ENCODE assay signal across 10 cellular contexts in the genomic region with DNA sequence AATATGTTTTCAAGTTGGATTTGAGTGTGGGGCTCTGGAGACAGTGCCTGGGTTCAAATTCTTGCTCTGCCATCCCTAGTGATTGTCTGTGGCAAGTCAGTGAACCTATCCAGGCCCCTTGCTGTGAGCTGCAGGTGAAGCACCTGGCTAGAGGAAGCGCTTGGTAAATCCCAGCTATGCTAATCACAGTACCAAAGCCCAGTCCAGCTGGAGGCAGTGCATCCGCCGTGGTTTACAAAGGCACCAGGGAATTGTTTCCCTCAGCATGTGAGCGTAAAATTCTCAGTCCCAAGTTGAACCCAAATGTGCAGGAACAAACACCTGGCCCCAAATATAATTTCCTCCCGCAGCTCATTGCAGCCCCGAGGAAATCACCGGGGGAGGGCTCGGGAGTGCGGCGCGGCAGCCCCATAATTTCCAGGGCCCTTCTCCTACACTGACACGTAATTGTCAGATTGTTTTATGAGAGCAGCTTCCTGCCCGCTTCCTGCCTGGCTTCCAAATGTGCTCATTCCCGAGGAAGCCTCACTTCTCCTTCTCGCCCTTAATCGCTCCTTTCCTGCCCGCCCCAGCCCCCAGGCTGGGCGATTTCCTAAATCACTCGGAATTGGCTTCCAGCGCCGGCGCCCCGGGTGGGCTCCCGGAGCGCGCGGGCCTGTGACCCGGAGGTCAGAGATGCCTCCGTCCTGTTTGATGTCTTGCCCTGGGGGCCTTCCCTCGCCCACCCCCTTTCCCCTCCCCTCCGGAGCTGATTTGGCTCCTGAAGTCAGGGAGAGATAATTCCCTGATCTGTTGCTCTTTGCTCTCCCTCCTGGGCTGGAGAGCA.
DNase-seq lines count a peak whose midpoint lies in the region; ATAC-seq, FAIRE-seq and TF ChIP-seq lines count a peak whose summit lies in the region.
"Had no signal": no experiment of that assay in that cellular context is flagged by ENCODE, and none has a peak within 500 bp of the region (broad histone marks: within the 10 kb centered on the region; RNA-seq: fewer than 3 reads in every experiment).

No MANE protein-coding gene starts in this region.

- H3K9me3 ChIP-seq in adrenal gland (replicated peaks in 1 of 3) (no peaks in the 10 kb centered on the region), iPS-20b (ENCODE audit: insufficient read depth, low read depth, low read length) (no peaks in the 10 kb centered on the region)
- H3K9me3 ChIP-seq: neutrophil had no signal

- TF ChIP-seq POLR2A in adrenal gland (IDR thresholded peaks at IDR 0.05) (no peak), GM12892 (IDR thresholded peaks at IDR 0.05; ENCODE audit: low read depth, low read length) (no peak)

- no peak overlapping the region for H3K27ac Mint-ChIP-seq in type B pancreatic cell

- no peak for FAIRE-seq in GM12892 (lab: Jason Lieb, UNC)
- FAIRE-seq in D721Med (lab: Jason Lieb, UNC), result no peak
- FAIRE-seq: A204.1 had no signal

- H3K4me3 Mint-ChIP-seq in type B pancreatic cell, result peak overlapping the region; percentile 61

- H3K9ac ChIP-seq in iPS-20b (ENCODE audit: low read depth, low read length), result peak overlapping the region; percentile 67; the same call in 1 of the 2 replicates

- H3K27ac ChIP-seq in adrenal gland (peak overlapping the region in 1 of 5 donors; percentile 25), iPS-20b (ENCODE audit: low read length) (peak overlapping the region; percentile 18)
- H3K27ac ChIP-seq: neutrophil had no signal

- DNase-seq in NCI-H510A treated with DMSO at 0.1 percent for 48 hours (lab: John Stamatoyannopoulos, UW), result peak; percentile 29
- no peak for DNase-seq in NCI-H510A (lab: John Stamatoyannopoulos, UW)
- DNase-seq in adrenal gland, result peak in 4 of 7 donors; percentile 13 to 59 (median 28)
- peak; percentile 71 for DNase-seq in type B pancreatic cell (ENCODE audit: extremely low spot score, unreplicated experiment)
- DNase-seq in GM12892 (ENCODE audit: insufficient read length), result no peak
- DNase-seq in D721Med (ENCODE audit: insufficient read length, low spot score), result no peak

- WGBS in adrenal gland, 4 donors, result 40 to 68% (median 45%) methylated on average over 6 to 31 of the region's 31 CpGs

- H3K36me3 ChIP-seq in adrenal gland (replicated peaks in 1 of 2) (no peaks in the 10 kb centered on the region), iPS-20b (ENCODE audit: insufficient read depth, low read depth, low read length) (no peaks in the 10 kb centered on the region)
- H3K36me3 ChIP-seq: neutrophil had no signal

- intact Hi-C loops in adrenal gland (cut with DNase I), result loop anchor here in 1 of 2 donors (10.0 kb wide), 2 partner anchors 187 to 547 kb away; no protein-coding TSS in a partner anchor

- no peaks in the 10 kb centered on the region for H3K36me3 Mint-ChIP-seq in type B pancreatic cell

- no peaks in the 10 kb centered on the region for H3K27me3 ChIP-seq in adrenal gland
- H3K27me3 ChIP-seq in iPS-20b (ENCODE audit: insufficient read depth, low read length), result no peaks in the 10 kb centered on the region

- H3K27me3 Mint-ChIP-seq in type B pancreatic cell, result peaks cover 6% of the 10 kb centered on the region

- H3K9me3 Mint-ChIP-seq in type B pancreatic cell, result no peaks in the 10 kb centered on the region

- ATAC-seq in HG03139 (IDR thresholded peaks at IDR 0.05; ENCODE audit: unreplicated experiment), result no peak

- H3K4me1 ChIP-seq in adrenal gland (replicated peaks in 1 of 2) (peaks cover 5 to 9% of the 10 kb centered on the region in 2 donors), iPS-20b (ENCODE audit: insufficient read depth, low read length) (peaks cover 27% of the 10 kb centered on the region; the same call in 1 of the 2 replicates)

- no peak for TF ChIP-seq CTCF in adrenal gland (IDR thresholded peaks at IDR 0.05)
- no peak for TF ChIP-seq CTCF in type B pancreatic cell (conservative IDR thresholded peaks at IDR 0.05)
- no peak for TF ChIP-seq CTCF in D721Med (IDR thresholded peaks at IDR 0.05; ENCODE audit: insufficient read depth, missing control alignments)

- H3K4me1 Mint-ChIP-seq in type B pancreatic cell (ENCODE audit: unreplicated experiment), result peaks cover 25% of the 10 kb centered on the region

- H3K4me3 ChIP-seq in adrenal gland, result no peak overlapping the region
- peak overlapping the region; percentile 59; the same call in 1 of the 2 replicates for H3K4me3 ChIP-seq in iPS-20b (ENCODE audit: low read length)

Comparison
In these comparisons a context has a peak if more than half of its experiments do, and no peak if none do; other contexts are left out.
1. DNase-seq: peak in NCI-H510A treated with DMSO at 0.1 percent for 48 hours (single experiment), adrenal gland (4 of 7) and type B pancreatic cell (single experiment); none in NCI-H510A (single experiment), GM12892 (single experiment) and D721Med (single experiment).